1 cellular context compared by ENCODE assay signal in the genomic region with DNA sequence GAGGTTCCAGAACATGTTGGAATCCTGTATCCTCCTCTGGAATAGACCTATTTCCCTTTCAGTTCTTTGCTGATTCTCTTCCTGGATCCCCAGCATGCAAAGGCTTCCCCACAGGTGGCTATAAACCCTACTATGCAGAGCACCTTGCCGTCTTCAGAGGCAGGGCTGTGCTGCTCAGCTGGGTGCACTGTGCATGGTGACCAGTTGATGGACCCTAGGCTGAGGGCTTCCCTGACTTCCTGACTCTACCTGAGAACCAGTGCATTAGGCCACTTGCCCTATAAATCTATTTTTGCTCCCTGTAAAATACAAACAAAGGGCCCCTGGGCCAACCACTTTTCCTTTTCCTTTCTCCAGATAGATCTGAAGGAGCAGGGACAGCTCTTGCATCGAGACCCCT.
TF ChIP-seq lines count a peak whose summit lies in the region.

No MANE protein-coding gene starts in this region.

TF ChIP-seq in IMR-90, 13 proteins besides CTCF, POLR2A, EP300 and RAD21:
- TF ChIP-seq RFX5 (IDR thresholded peaks at IDR 0.05; ENCODE audit: low read depth, low read length) (no peak), CEBPB (IDR thresholded peaks at IDR 0.05; ENCODE audit: low read depth, low read length) (no peak), MAFK (IDR thresholded peaks at IDR 0.05; ENCODE audit: low read depth, low read length) (no peak), RCOR1 (IDR thresholded peaks at IDR 0.05; ENCODE audit: insufficient replicate concordance, low read length) (no peak), SMC3 (IDR thresholded peaks at IDR 0.05; ENCODE audit: low read depth, low read length) (no peak), MXI1 (IDR thresholded peaks at IDR 0.05; ENCODE audit: borderline replicate concordance, low read depth, low read length) (no peak), MAZ (IDR thresholded peaks at IDR 0.05; ENCODE audit: borderline replicate concordance, low read depth, low read length) (no peak), BHLHE40 (IDR thresholded peaks at IDR 0.05; ENCODE audit: low read depth, low read length) (no peak), CHD1 (IDR thresholded peaks at IDR 0.05; ENCODE audit: low read depth, low read length) (no peak), FOS (IDR thresholded peaks at IDR 0.05; ENCODE audit: low read depth, low read length) (no peak), NFE2L2 (IDR thresholded peaks at IDR 0.05; ENCODE audit: low read depth, low read length) (no peak)
- TF ChIP-seq, protein P1, sequence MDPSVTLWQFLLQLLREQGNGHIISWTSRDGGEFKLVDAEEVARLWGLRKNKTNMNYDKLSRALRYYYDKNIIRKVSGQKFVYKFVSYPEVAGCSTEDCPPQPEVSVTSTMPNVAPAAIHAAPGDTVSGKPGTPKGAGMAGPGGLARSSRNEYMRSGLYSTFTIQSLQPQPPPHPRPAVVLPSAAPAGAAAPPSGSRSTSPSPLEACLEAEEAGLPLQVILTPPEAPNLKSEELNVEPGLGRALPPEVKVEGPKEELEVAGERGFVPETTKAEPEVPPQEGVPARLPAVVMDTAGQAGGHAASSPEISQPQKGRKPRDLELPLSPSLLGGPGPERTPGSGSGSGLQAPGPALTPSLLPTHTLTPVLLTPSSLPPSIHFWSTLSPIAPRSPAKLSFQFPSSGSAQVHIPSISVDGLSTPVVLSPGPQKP (IDR thresholded peaks at IDR 0.05; ENCODE audit: borderline replicate concordance, low read depth, low read length) = no peak
- TF ChIP-seq, protein P2, sequence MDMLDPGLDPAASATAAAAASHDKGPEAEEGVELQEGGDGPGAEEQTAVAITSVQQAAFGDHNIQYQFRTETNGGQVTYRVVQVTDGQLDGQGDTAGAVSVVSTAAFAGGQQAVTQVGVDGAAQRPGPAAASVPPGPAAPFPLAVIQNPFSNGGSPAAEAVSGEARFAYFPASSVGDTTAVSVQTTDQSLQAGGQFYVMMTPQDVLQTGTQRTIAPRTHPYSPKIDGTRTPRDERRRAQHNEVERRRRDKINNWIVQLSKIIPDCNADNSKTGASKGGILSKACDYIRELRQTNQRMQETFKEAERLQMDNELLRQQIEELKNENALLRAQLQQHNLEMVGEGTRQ (IDR thresholded peaks at IDR 0.05; ENCODE audit: low read depth, low read length) = no peak
TF ChIP-seq in IMR-90: peak in this region for 0.
